Comparison of ENCODE assay signal across 25 cellular contexts in the genomic region with DNA sequence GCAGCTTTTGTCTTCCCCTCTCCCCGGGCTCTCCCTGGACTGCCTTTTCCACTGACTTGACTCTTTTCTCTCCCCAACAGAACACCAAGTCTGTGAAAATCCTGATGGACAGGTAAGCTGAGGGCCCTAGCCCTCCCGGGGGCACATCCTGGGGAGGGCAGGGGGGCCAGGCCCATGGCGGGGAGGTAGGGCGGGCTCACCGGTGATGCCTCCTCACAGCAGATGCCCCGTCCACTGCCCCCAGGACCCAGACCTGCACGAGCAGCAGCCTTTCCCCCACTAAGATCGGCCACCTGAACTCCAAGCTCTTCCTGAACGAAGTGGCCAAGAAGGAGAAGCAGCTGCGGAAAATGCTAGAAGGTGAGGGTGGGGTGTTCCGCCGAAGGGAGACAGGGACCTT. TPM values are rescaled to one million over a fixed set of nuclear protein-coding genes. Genes with fewer than 3 reads are reported as not detected.
A peak's percentile ranks its signal among the peaks of the same experiment; 100 is the strongest.
DNase-seq lines count a peak whose midpoint lies in the region; ATAC-seq and TF ChIP-seq lines count a peak whose summit lies in the region.
"Had no signal": no experiment of that assay in that cellular context is flagged by ENCODE, and none has a peak within 500 bp of the region (broad histone marks: within the 10 kb centered on the region; RNA-seq: fewer than 3 reads in every experiment).

No MANE protein-coding gene starts in this region.

- no peaks in the 10 kb centered on the region for H3K9me3 ChIP-seq in heart right ventricle
- no peaks in the 10 kb centered on the region for H3K9me3 ChIP-seq in body of pancreas
- H3K9me3 ChIP-seq: BLaER1, Caco-2, HAP-1 had no signal

- H3K4me3 ChIP-seq in heart right ventricle (no peak overlapping the region), H7 (ENCODE audit: insufficient read depth, low read depth, low read length) (no peak overlapping the region), body of pancreas (no peak overlapping the region)
- H3K4me3 ChIP-seq: BLaER1, GM23338, HAP-1, SK-N-MC had no signal

- peaks cover 27 to 76% (median 56%) of the 10 kb centered on the region in 9 donors for H3K4me1 ChIP-seq in heart right ventricle
- peaks cover 89% of the 10 kb centered on the region for H3K4me1 ChIP-seq in body of pancreas
- H3K4me1 ChIP-seq: Caco-2, HAP-1 had no signal

- ATAC-seq in Right ventricle myocardium inferior (no peak), heart right ventricle (no peak), body of pancreas (no peak)
- ATAC-seq in stimulated activated effector memory CD8-positive, alpha-beta T cell treated with anti-CD3 and anti-CD28 coated beads, Interleukin-12 subunit alpha, Interleukin-12 subunit beta, amount 100 ng/mL, for 72 hours = no peak
- ATAC-seq: CD8-positive, alpha-beta T cell; GM23338 had no signal

- peak; percentile 50 for DNase-seq in Right ventricle myocardium inferior (ENCODE audit: missing footprints)
- DNase-seq in heart right ventricle = no peak
- DNase-seq in H7 = peak; percentile 38
- DNase-seq in body of pancreas = no peak
- DNase-seq in stimulated activated effector memory CD8-positive, alpha-beta T cell treated with anti-CD3 and anti-CD28 coated beads, Interleukin-12 subunit alpha, Interleukin-12 subunit beta, amount 100 ng/mL, for 72 hours (ENCODE audit: low spot score in 2 of 2) = no peak
- DNase-seq in stimulated activated CD4-positive, alpha-beta T cell treated with anti-CD3 and anti-CD28 coated beads, Interleukin-15, amount 100 ng/mL, for 24 hours = no peak
- DNase-seq in OCI-M1 (lab: John Stamatoyannopoulos, UW) = no peak
- DNase-seq in CD1c-positive myeloid dendritic cell (ENCODE audit: extremely low spot score) = no peak
- DNase-seq: Caco-2; CD8-positive, alpha-beta T cell; HFFc6; KBM-7; NCI-H1105 treated with DMSO at 0.1 percent for 48 hours; NCI-H146; NCI-H1930; NCI-H2107; NCI-H446 treated with DMSO at 0.1 percent for 48 hours; NCI-H526; NCI-H82; RPMI8226; SIG-M5 had no signal

- peaks cover 100% of the 10 kb centered on the region for H3K36me3 Mint-ChIP-seq in stimulated activated effector memory CD8-positive, alpha-beta T cell treated with anti-CD3 and anti-CD28 coated beads, Interleukin-12 subunit alpha, Interleukin-12 subunit beta, amount 100 ng/mL, for 72 hours

- peaks cover 75% of the 10 kb centered on the region for H3K4me1 Mint-ChIP-seq in stimulated activated effector memory CD8-positive, alpha-beta T cell treated with anti-CD3 and anti-CD28 coated beads, Interleukin-12 subunit alpha, Interleukin-12 subunit beta, amount 100 ng/mL, for 72 hours

- no peaks in the 10 kb centered on the region for H3K9me3 Mint-ChIP-seq in stimulated activated effector memory CD8-positive, alpha-beta T cell treated with anti-CD3 and anti-CD28 coated beads, Interleukin-12 subunit alpha, Interleukin-12 subunit beta, amount 100 ng/mL, for 72 hours
- H3K9me3 Mint-ChIP-seq: CD8-positive, alpha-beta T cell; GM23338; HFFc6 had no signal

- no peak for TF ChIP-seq POLR2A in body of pancreas (IDR thresholded peaks at IDR 0.05)

- TF ChIP-seq CTCF in heart right ventricle (IDR thresholded peaks at IDR 0.05) (no peak), body of pancreas (IDR thresholded peaks at IDR 0.05) (no peak)

- H3K36me3 ChIP-seq in heart right ventricle = peaks cover 0 to 84% (median 43%) of the 10 kb centered on the region in 9 donors
- peaks cover 9% of the 10 kb centered on the region for H3K36me3 ChIP-seq in H7 (replicated peaks; ENCODE audit: control insufficient read depth, insufficient read depth, low read length)
- H3K36me3 ChIP-seq in body of pancreas (replicated peaks in 1 of 2; ENCODE audit: insufficient read depth in 1 of 2, low read depth in 2 of 2) = peaks cover 0 to 13% of the 10 kb centered on the region in 2 donors

- H3K4me3 Mint-ChIP-seq in stimulated activated effector memory CD8-positive, alpha-beta T cell treated with anti-CD3 and anti-CD28 coated beads, Interleukin-12 subunit alpha, Interleukin-12 subunit beta, amount 100 ng/mL, for 72 hours = no peak overlapping the region
- H3K4me3 Mint-ChIP-seq: CD8-positive, alpha-beta T cell; GM23338; HFFc6 had no signal

- WGBS in heart right ventricle, 2 donors = 90 to 93% methylated on average over 12 of the region's 12 CpGs
- 91 to 92% methylated on average over 4 to 12 of the region's 12 CpGs for WGBS in body of pancreas, 2 donors

- intact Hi-C loops in Right ventricle myocardium inferior (cut with DNase I) = no loop called here
- intact Hi-C loops in heart right ventricle (cut with DNase I) = no loop called here
- intact Hi-C loops in body of pancreas (cut with DNase I) = no loop called here

- H3K27me3 ChIP-seq in heart right ventricle (no peaks in the 10 kb centered on the region), H7 (ENCODE audit: control insufficient read depth, insufficient read depth, low read length) (no peaks in the 10 kb centered on the region), body of pancreas (no peaks in the 10 kb centered on the region)
- H3K27me3 ChIP-seq: BLaER1 had no signal

- H3K27ac Mint-ChIP-seq in stimulated activated effector memory CD8-positive, alpha-beta T cell treated with anti-CD3 and anti-CD28 coated beads, Interleukin-12 subunit alpha, Interleukin-12 subunit beta, amount 100 ng/mL, for 72 hours = peak overlapping the region; percentile 89
- H3K27ac Mint-ChIP-seq: GM23338, HFFc6 had no signal

- H3K27ac ChIP-seq in heart right ventricle (no peak overlapping the region), body of pancreas (peak overlapping the region in 3 of 4 donors; percentile 74 to 97 (median 95))
- H3K27ac ChIP-seq: BLaER1, SK-N-MC had no signal

RNA-seq across cellular contexts. Expression of gene TRIM8, which starts 11.7 kb away (rescaled TPM):
- total RNA-seq in Right ventricle myocardium inferior (109 TPM), heart right ventricle (100 to 1,000 TPM in 4 of 10 donors, 10 to 100 TPM in 6; 82.6 to 147 (median 90.4) TPM), body of pancreas (100 to 1,000 TPM; 121 to 156 TPM)
- polyA plus RNA-seq in heart right ventricle = 10 to 100 TPM; 27.9 to 67.0 TPM
- 43.5 and 46.4 TPM in 2 replicates for total RNA-seq in H7 (2014; rRNA removed; shearing (Covaris generic))

RNA-seq across cellular contexts. Expression of gene ARL3, which starts 58.2 kb away (rescaled TPM):
- 15.4 TPM for total RNA-seq in Right ventricle myocardium inferior
- total RNA-seq in heart right ventricle = 10 to 100 TPM; 10.9 to 17.8 (median 13.6) TPM
- polyA plus RNA-seq in heart right ventricle = 10 to 100 TPM in 1 of 2 donors, 1 to 10 TPM in 1; 5.0 to 15.8 TPM
- total RNA-seq in H7 (2014; rRNA removed; shearing (Covaris generic)) = 7.5 and 8.1 TPM in 2 replicates
- total RNA-seq in body of pancreas = 1 to 10 TPM; 1.8 to 4.0 TPM

RNA-seq across cellular contexts. Expression of gene SFXN2, which starts 58.4 kb away (rescaled TPM):
- 0.68 TPM for total RNA-seq in Right ventricle myocardium inferior
- 1 to 10 TPM in 9 of 10 donors, under 1 TPM in 1; 0.89 to 4.5 (median 2.3) TPM for total RNA-seq in heart right ventricle
- 1 to 10 TPM; 2.5 to 4.3 TPM for polyA plus RNA-seq in heart right ventricle
- 10.9 and 11.6 TPM in 2 replicates for total RNA-seq in H7 (2014; rRNA removed; shearing (Covaris generic))
- total RNA-seq in body of pancreas = 1 to 10 TPM; 2.1 to 7.3 TPM

Comparison
In these comparisons a context has a peak if more than half of its experiments do, and no peak if none do; other contexts are left out.
1. DNase-seq: peak in Right ventricle myocardium inferior (single experiment) and H7 (single experiment); none in heart right ventricle (0 of 2), body of pancreas (0 of 4), stimulated activated effector memory CD8-positive, alpha-beta T cell treated with anti-CD3 and anti-CD28 coated beads, Interleukin-12 subunit alpha, Interleukin-12 subunit beta, amount 100 ng/mL, for 72 hours (0 of 2), stimulated activated CD4-positive, alpha-beta T cell treated with anti-CD3 and anti-CD28 coated beads, Interleukin-15, amount 100 ng/mL, for 24 hours (single experiment), OCI-M1 (single experiment) and CD1c-positive myeloid dendritic cell (single experiment).
2. H3K27ac ChIP-seq: peak in body of pancreas (3 of 4); none in heart right ventricle (0 of 10).